ENCODE assay signal across 9 cellular contexts in the genomic region with DNA sequence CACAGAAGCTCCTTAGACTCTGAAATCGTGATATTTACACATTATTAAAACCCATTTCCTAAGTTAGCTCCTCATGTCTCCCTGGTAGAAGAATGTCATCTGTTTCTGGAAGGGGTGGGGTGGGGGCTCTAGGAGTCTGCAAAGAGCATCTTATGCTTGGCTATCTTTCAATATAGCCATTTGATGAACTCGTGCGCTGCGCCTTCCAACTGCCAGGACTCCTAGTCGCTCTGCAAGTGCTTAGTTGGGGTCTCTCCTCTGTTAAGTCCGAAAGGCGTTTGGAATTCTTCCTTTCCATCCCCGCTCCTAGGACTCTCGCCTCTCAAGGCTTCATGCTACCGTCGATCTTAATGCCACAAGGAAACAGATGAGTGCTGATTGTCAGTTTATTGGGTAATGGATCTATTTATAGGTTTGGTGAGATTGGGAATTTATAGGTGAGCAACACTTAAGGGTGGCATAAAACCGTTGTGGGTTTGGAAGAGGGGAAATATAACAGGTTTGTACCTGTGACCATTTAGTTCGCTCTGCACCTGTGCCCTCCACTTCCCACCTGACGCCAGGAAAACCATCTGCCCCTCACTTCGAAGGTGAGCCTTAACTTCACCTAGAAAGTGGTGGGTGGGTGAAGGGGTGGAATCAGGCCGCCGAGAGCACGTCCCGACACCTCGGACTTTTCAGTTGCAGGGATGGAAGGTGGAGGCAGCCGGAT. TPM values are rescaled to one million over a fixed set of nuclear protein-coding genes. Genes with fewer than 3 reads are reported as not detected.
DNase-seq lines count a peak whose midpoint lies in the region; ATAC-seq and TF ChIP-seq lines count a peak whose summit lies in the region.
"Had no signal": no experiment of that assay in that cellular context is flagged by ENCODE, and none has a peak within 500 bp of the region (broad histone marks: within the 10 kb centered on the region; RNA-seq: fewer than 3 reads in every experiment).

No MANE protein-coding gene starts in this region.

- CTCF ChIA-PET in CD4-positive, alpha-beta T cell (lab: Charles Lee): interaction anchor here (1.1 to 2.8 kb wide), 3 partner anchors 10 to 759 kb away, joined by 3 to 13 read pairs (median 3); a partner anchor contains a TSS

- no peak for ATAC-seq in CD4-positive, alpha-beta T cell (ENCODE audit: poor library complexity)
- ATAC-seq in left lobe of liver: no peak
- no peak for ATAC-seq in GM18517 (IDR thresholded peaks at IDR 0.05; ENCODE audit: unreplicated experiment)
- no peak for ATAC-seq in HG03280 (IDR thresholded peaks at IDR 0.05; ENCODE audit: unreplicated experiment)
- ATAC-seq in GM18868 (IDR thresholded peaks at IDR 0.05; ENCODE audit: unreplicated experiment): no peak

- H3K4me1 ChIP-seq in SJCRH30: no peaks in the 10 kb centered on the region
- H3K4me1 ChIP-seq in rectal smooth muscle tissue (ENCODE audit: control insufficient read depth, insufficient read depth, low read length): no peaks in the 10 kb centered on the region

- no peak for DNase-seq in CD4-positive, alpha-beta T cell
- DNase-seq in SJCRH30 (no peak), head of caudate nucleus (peak in 31 of 42 donors; percentile 9 to 55 (median 24)), left lobe of liver (ENCODE audit: low spot score) (no peak)

- H3K9ac ChIP-seq in rectal smooth muscle tissue (ENCODE audit: low read length): no peak overlapping the region

- H3K36me3 Mint-ChIP-seq in CD4-positive, alpha-beta T cell (ENCODE audit: low read depth): no peaks in the 10 kb centered on the region

- no peaks in the 10 kb centered on the region for H3K9me3 Mint-ChIP-seq in CD4-positive, alpha-beta T cell

- H3K4me3 ChIP-seq in SJCRH30 (peak overlapping the region; percentile 43), rectal smooth muscle tissue (ENCODE audit: low read length) (peak overlapping the region; percentile 58)

- H3K4me1 Mint-ChIP-seq in CD4-positive, alpha-beta T cell (ENCODE audit: low read depth): peaks cover 9% of the 10 kb centered on the region

- H3K4me3 Mint-ChIP-seq in CD4-positive, alpha-beta T cell: peak overlapping the region; percentile 32

- POLR2A ChIA-PET in CD4-positive, alpha-beta T cell (lab: Charles Lee): no interaction called here

- peaks cover 52% of the 10 kb centered on the region for H3K27me3 ChIP-seq in CD4-positive, alpha-beta T cell (ENCODE audit: control insufficient read depth, insufficient read depth, low read length)
- H3K27me3 ChIP-seq in SJCRH30 (no peaks in the 10 kb centered on the region), rectal smooth muscle tissue (ENCODE audit: control insufficient read depth, insufficient read depth, low read length) (peaks cover 6% of the 10 kb centered on the region)

- H3K27ac ChIP-seq in CD4-positive, alpha-beta T cell (ENCODE audit: low read depth, low read length): no peak overlapping the region
- H3K27ac ChIP-seq in SJCRH30 (no peak overlapping the region), rectal smooth muscle tissue (ENCODE audit: low read depth, low read length) (no peak overlapping the region)
- H3K27ac ChIP-seq: HL-60 had no signal

- H3K27ac Mint-ChIP-seq in CD4-positive, alpha-beta T cell: no peak overlapping the region

- H3K9me3 ChIP-seq in CD4-positive, alpha-beta T cell (ENCODE audit: control insufficient read depth, low read length): no peaks in the 10 kb centered on the region
- H3K9me3 ChIP-seq in SJCRH30 (replicated peaks): no peaks in the 10 kb centered on the region

- H3K36me3 ChIP-seq in SJCRH30 (no peaks in the 10 kb centered on the region), rectal smooth muscle tissue (ENCODE audit: control insufficient read depth, insufficient read depth, low read length) (no peaks in the 10 kb centered on the region)

- H3K27me3 Mint-ChIP-seq in CD4-positive, alpha-beta T cell: peaks cover 75% of the 10 kb centered on the region

- intact Hi-C loops in CD4-positive, alpha-beta T cell (cut with DNase I, micrococcal nuclease): loop anchor here in 1 of 2 experiments (5.0 kb wide), 1 partner anchor 551 kb away; no protein-coding TSS in a partner anchor
- intact Hi-C loops in head of caudate nucleus (cut with DNase I): loop anchor here (10.0 kb wide), 1 partner anchor 728 kb away; no protein-coding TSS in a partner anchor

- no peak for TF ChIP-seq CTCF in CD4-positive, alpha-beta T cell (IDR thresholded peaks at IDR 0.05)

RNA-seq across cellular contexts. Expression of a gene that starts 1.1 kb away (rescaled TPM):
- total RNA-seq in CD4-positive, alpha-beta T cell: not detected
- total RNA-seq in SJCRH30 (2014; rRNA removed; shearing (Covaris generic)): 1.7 and 3.0 TPM in 2 replicates
- 0.08 TPM for total RNA-seq in left lobe of liver

Comparison
In these comparisons a context has a peak if more than half of its experiments do, and no peak if none do; other contexts are left out.
1. DNase-seq: peak in head of caudate nucleus (31 of 42); none in CD4-positive, alpha-beta T cell (0 of 10), SJCRH30 (0 of 2) and left lobe of liver (single experiment).